Comparison of ENCODE assay signal across 9 cellular contexts in genomic region chr17:17782425-17783120, GRCh38. TPM values are rescaled to one million over a fixed set of nuclear protein-coding genes. Genes with fewer than 3 reads are reported as not detected.
DNase-seq lines count a peak whose midpoint lies in the region; ATAC-seq, FAIRE-seq and TF ChIP-seq lines count a peak whose summit lies in the region.
"Had no signal": no experiment of that assay in that cellular context is flagged by ENCODE, and none has a peak within 500 bp of the region (broad histone marks: within the 10 kb centered on the region; RNA-seq: fewer than 3 reads in every experiment).

No MANE protein-coding gene starts in this region.

- TF ChIP-seq POLR2A in K562 (conservative IDR thresholded peaks at IDR 0.05) = no peak

- no peaks in the 10 kb centered on the region for H3K9me3 Mint-ChIP-seq in T-helper 1 cell treated with Interleukin-12 subunit alpha and Interleukin-12 subunit beta and Interleukin-4 antibody, amounts not matched to agents 30 μg/mL and 1 μg/mL, for 36 hours

- peaks cover 33% of the 10 kb centered on the region for H3K27me3 Mint-ChIP-seq in T-helper 1 cell treated with Interleukin-12 subunit alpha and Interleukin-12 subunit beta and Interleukin-4 antibody, amounts not matched to agents 30 μg/mL and 1 μg/mL, for 36 hours (ENCODE audit: low read depth)

- H3K27ac Mint-ChIP-seq in T-helper 1 cell treated with Interleukin-12 subunit alpha and Interleukin-12 subunit beta and Interleukin-4 antibody, amounts not matched to agents 30 μg/mL and 1 μg/mL, for 36 hours = no peak overlapping the region

- in situ Hi-C loops in K562 (cut with MboI) = no loop called here

- BruUV-seq in K562 (replicated peaks; lab: Mats Ljungman, UMichigan) = no TSS peak

- no peak for TF ChIP-seq RAD21 in K562 (CRISPR knock-in tag; conservative IDR thresholded peaks at IDR 0.05 in 1 of 2, IDR thresholded peaks at IDR 0.05 in 1 of 2)

- peaks cover 9% of the 10 kb centered on the region for H3K4me1 Mint-ChIP-seq in T-helper 1 cell treated with Interleukin-12 subunit alpha and Interleukin-12 subunit beta and Interleukin-4 antibody, amounts not matched to agents 30 μg/mL and 1 μg/mL, for 36 hours (ENCODE audit: low read depth)

- peaks cover 3% of the 10 kb centered on the region for H3K36me3 Mint-ChIP-seq in T-helper 1 cell treated with Interleukin-12 subunit alpha and Interleukin-12 subunit beta and Interleukin-4 antibody, amounts not matched to agents 30 μg/mL and 1 μg/mL, for 36 hours (ENCODE audit: low read depth)

- ATAC-seq in K562 = peak; percentile 13
- ATAC-seq in left colon = peak; percentile 33
- ATAC-seq in HG03571 (IDR thresholded peaks at IDR 0.05; ENCODE audit: unreplicated experiment) = no peak

- H3K9ac ChIP-seq in K562 (ENCODE audit: insufficient read depth in 1 of 2, low read depth in 2 of 2, low read length in 2 of 2) = peak overlapping the region in 1 of 2 experiments; percentile 87; a peak in 3 of 4 replicates

- H3K79me2 ChIP-seq in K562 (ENCODE audit: control insufficient read depth, insufficient read depth, low read length) = peaks cover 21% of the 10 kb centered on the region; the same call in 2 of the 3 replicates

- TF ChIP-seq EP300 in K562 (IDR thresholded peaks at IDR 0.05; ENCODE audit: low read length) = no peak

- POLR2A ChIA-PET in K562 (lab: Yijun Ruan, JAX) = interaction anchor here (0.6 to 1.0 kb wide), 4 partner anchors 10 to 175 kb away, joined by 3 to 6 read pairs (median 3); no protein-coding TSS in a partner anchor

- intact Hi-C loops in K562 (cut with micrococcal nuclease) = loop anchor here (10.0 kb wide), 1 partner anchor 98 kb away; the partner anchor contains the start of gene RAI1
- intact Hi-C loops in left colon (cut with DNase I, micrococcal nuclease) = no loop called here

- CTCF ChIA-PET in K562 (lab: Yijun Ruan, JAX; ENCODE audit: low intra/inter-chr PET ratio) = no interaction called here

- H2AFZ ChIP-seq in K562 (ENCODE audit: low read depth, low read length) = peak overlapping the region; percentile 51; the same call in 1 of the 2 replicates

- H3K4me3 ChIP-seq in K562 = peak overlapping the region; percentile 30

- no peaks in the 10 kb centered on the region for H3K9me3 ChIP-seq in K562 (replicated peaks; ENCODE audit: control insufficient read depth, insufficient read depth, low read depth, low read length)

- DNase-seq in T-helper 1 cell (no peak), NCI-H1105 treated with DMSO at 0.1 percent for 48 hours (lab: John Stamatoyannopoulos, UW) (peak; percentile 60), K562 (ENCODE audit: extremely low read depth in 1 of 4, low spot score in 3 of 4) (peak; percentile 23 to 47 (median 42)), left colon (peak in 1 of 2 donors; percentile 41), superior temporal gyrus (ENCODE audit: extremely low spot score) (peak; percentile 47), LoVo (ENCODE audit: low spot score) (no peak)

- no peak for TF ChIP-seq CTCF in K562 (IDR thresholded peaks at IDR 0.05 in 2 of 3, conservative IDR thresholded peaks at IDR 0.05 in 1 of 3; ENCODE audit: insufficient read depth in 2 of 3, low read depth in 1 of 3, low read length in 3 of 3)

- H3K4me3 Mint-ChIP-seq in T-helper 1 cell treated with Interleukin-12 subunit alpha and Interleukin-12 subunit beta and Interleukin-4 antibody, amounts not matched to agents 30 μg/mL and 1 μg/mL, for 36 hours = peak overlapping the region; percentile 71

- WGBS in K562 (ENCODE audit: insufficient coverage, low coverage, missing lambda C conversion rate) = 15% methylated on average over 4 of the region's 73 CpGs

- H3K27ac ChIP-seq in K562 (ENCODE audit: extremely low read depth, low read depth, low read length) = peak overlapping the region; percentile 63
- H3K27ac ChIP-seq: epithelial cell of prostate had no signal

- peaks cover 9 to 84% of the 10 kb centered on the region in 2 experiments for H3K4me1 ChIP-seq in K562 (replicated peaks in 1 of 2; ENCODE audit: control insufficient read depth in 2 of 2, insufficient read depth in 2 of 2, low read length in 2 of 2)

- H3K9me1 ChIP-seq in K562 (ENCODE audit: control insufficient read depth, insufficient read depth, low read length) = no peaks in the 10 kb centered on the region

- H4K20me1 ChIP-seq in K562 (replicated peaks; ENCODE audit: control insufficient read depth, insufficient read depth, low read length) = no peaks in the 10 kb centered on the region; the same call in 1 of the 2 replicates

- no peaks in the 10 kb centered on the region for H3K27me3 ChIP-seq in K562 (ENCODE audit: control insufficient read depth in 2 of 2, insufficient read depth in 2 of 2, low read length in 2 of 2)

- FAIRE-seq in K562 (lab: Jason Lieb, UNC) = no peak

- no peaks in the 10 kb centered on the region for H3K36me3 ChIP-seq in K562 (ENCODE audit: control insufficient read depth, insufficient read depth, low read length)

- H3K4me2 ChIP-seq in K562 (ENCODE audit: insufficient read depth, low read length) = peak overlapping the region; percentile 55

TF ChIP-seq in K562, 482 proteins besides CTCF, POLR2A, EP300 and RAD21 (continues in another document):
- no peak for TF ChIP-seq SIN3B (IDR thresholded peaks at IDR 0.05; ENCODE audit: low read depth)
- TF ChIP-seq NCOA6 (IDR thresholded peaks at IDR 0.05) = 0 out of 2 replicates have a peak, but pooled peaks have one; percentile 17
- no peak for TF ChIP-seq ZSCAN29 (IDR thresholded peaks at IDR 0.05)
- no peak for TF ChIP-seq ZNF311 (CRISPR knock-in tag; IDR thresholded peaks at IDR 0.05)
- TF ChIP-seq ZBTB34 (CRISPR knock-in tag; IDR thresholded peaks at IDR 0.05) = no peak
- no peak for TF ChIP-seq ARID3A (IDR thresholded peaks at IDR 0.05; ENCODE audit: borderline replicate concordance, low read depth, low read length)
- TF ChIP-seq MCM5 (IDR thresholded peaks at IDR 0.05; ENCODE audit: low read depth) = no peak
- peak; percentile 51 for TF ChIP-seq VEZF1 (CRISPR knock-in tag; IDR thresholded peaks at IDR 0.05)
- TF ChIP-seq LEF1 (IDR thresholded peaks at IDR 0.05) = no peak
- no peak for TF ChIP-seq PHB2 (IDR thresholded peaks at IDR 0.05; ENCODE audit: low read depth)
- TF ChIP-seq L3MBTL2 (IDR thresholded peaks at IDR 0.05) = no peak
- TF ChIP-seq FOXK1 (CRISPR knock-in tag; IDR thresholded peaks at IDR 0.05; ENCODE audit: borderline replicate concordance) = no peak

RNA-seq across cellular contexts. Expression of gene SREBF1, which starts 54.2 kb away (rescaled TPM):
- total RNA-seq in K562 (2011; cell fraction: chromatin; rRNA removed; ENCODE audit: low replicate concordance) = 392 and 1,233 TPM in 2 replicates
- total RNA-seq in K562 (2011; cell fraction: nucleolus; rRNA removed) = 729 and 820 TPM in 2 replicates
- total RNA-seq in K562 (2011; cell fraction: nucleoplasm; rRNA removed) = 484 and 520 TPM in 2 replicates
- total RNA-seq in K562 (2014; rRNA removed) (69.4 and 80.7 TPM in 2 replicates), K562 (2014; rRNA removed; fragmentation: Illumina TruSeq; extraction: Trizol) (28.6 and 31.2 TPM in 2 replicates), K562 (2015; rRNA removed; fragmentation: Illumina TruSeq; extraction: Trizol) (69.5 and 69.7 TPM in 2 replicates), K562 (2021) (134 and 169 TPM in 2 replicates), left colon (100 to 1,000 TPM; 125 to 161 TPM)
- polyA plus RNA-seq in K562 (2011; rRNA removed) (35.6 and 140 TPM in 2 replicates), K562 (2014; fragmentation: Illumina TruSeq; extraction: Trizol) (98.4 and 117 TPM in 2 replicates), K562 (2014; fragmentation: Nextera tagmentation; extraction: Ambion mirVana) (1 to 10 TPM; 1.6 to 1.7 TPM), K562 (2014; rRNA removed) (90.3 and 91.1 TPM in 2 replicates)
- polyA plus RNA-seq in K562 (2011; cell fraction: cytosol; rRNA removed) = 54.3 and 84.0 TPM in 2 replicates
- 590 and 682 TPM in 2 replicates for polyA plus RNA-seq in K562 (2011; cell fraction: nucleus; rRNA removed)
- polyA plus RNA-seq in K562 (2012) = 162 and 169 TPM in 2 replicates
- 33.6 and 42.1 TPM in 2 replicates for polyA minus RNA-seq in K562 (2011; rRNA and poly(A)+ RNA removed)
- 133 and 177 TPM in 2 replicates for polyA minus RNA-seq in K562 (2011; cell fraction: cytosol; rRNA and poly(A)+ RNA removed)
- polyA minus RNA-seq in K562 (2011; cell fraction: nucleus; rRNA and poly(A)+ RNA removed) = 150 and 229 TPM in 2 replicates

Comparison
In these comparisons a context has a peak if more than half of its experiments do, and no peak if none do; other contexts are left out.
1. DNase-seq: peak in NCI-H1105 treated with DMSO at 0.1 percent for 48 hours (single experiment), K562 (4 of 4) and superior temporal gyrus (single experiment); none in T-helper 1 cell (0 of 5) and LoVo (single experiment).